In the genomic region with DNA sequence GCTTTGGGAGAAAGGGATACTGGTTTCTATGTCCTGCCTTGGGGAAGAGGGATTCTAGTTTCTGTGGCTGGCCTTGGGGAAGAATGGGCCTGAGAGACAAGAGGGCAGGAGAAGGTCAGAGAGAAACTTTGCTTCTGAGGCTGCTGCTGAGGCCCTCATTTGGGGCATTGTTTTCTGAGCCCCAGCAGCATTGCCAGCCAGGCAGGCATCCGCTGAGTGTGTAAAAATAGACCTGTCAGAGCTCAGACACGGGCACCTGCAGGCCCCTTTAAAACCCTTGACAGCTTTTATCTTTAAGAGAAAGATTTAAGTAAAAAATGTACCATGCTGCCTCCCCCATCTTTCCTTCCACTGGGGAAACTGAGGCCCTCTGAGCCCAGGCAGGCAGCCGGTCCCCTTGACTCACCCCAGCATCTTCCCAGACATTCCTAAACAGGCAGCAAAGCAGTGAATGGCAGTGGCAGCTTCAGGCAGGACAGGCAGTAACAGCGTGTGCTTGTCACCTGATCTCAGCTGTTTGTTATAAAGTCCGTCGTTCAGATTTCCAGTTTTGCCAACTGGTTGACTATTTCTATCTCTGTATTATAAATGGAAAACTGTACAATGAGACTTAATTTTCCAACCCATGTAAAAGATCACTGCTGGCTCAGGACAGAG, we compare ENCODE assay signal across 32 cellular contexts. TPM values are rescaled to one million over a fixed set of nuclear protein-coding genes. Genes with fewer than 3 reads are reported as not detected.
DNase-seq lines count a peak whose midpoint lies in the region; ATAC-seq, FAIRE-seq and TF ChIP-seq lines count a peak whose summit lies in the region.
"Had no signal": no experiment of that assay in that cellular context is flagged by ENCODE, and none has a peak within 500 bp of the region (broad histone marks: within the 10 kb centered on the region; RNA-seq: fewer than 3 reads in every experiment).

No MANE protein-coding gene starts in this region.

- H3K4me3 ChIP-seq in endodermal cell (ENCODE audit: low read length) (no peak overlapping the region), testis (no peak overlapping the region)
- H3K4me3 ChIP-seq: pancreas, sigmoid colon, SK-N-MC, tibial nerve had no signal

- H3K36me3 ChIP-seq in endodermal cell (ENCODE audit: control insufficient read depth, insufficient read depth, low read length): no peaks in the 10 kb centered on the region
- H3K36me3 ChIP-seq in testis (ENCODE audit: low read depth, missing control alignments): no peaks in the 10 kb centered on the region
- H3K36me3 ChIP-seq: pancreas, sigmoid colon, tibial nerve had no signal

- H3K4me1 Mint-ChIP-seq in endodermal cell (peaks cover 4% of the 10 kb centered on the region), immature natural killer cell (no peaks in the 10 kb centered on the region)
- H3K4me1 Mint-ChIP-seq: activated CD4-positive, alpha-beta T cell treated with anti-CD3 and anti-CD28 coated beads for 36 hours; naive B cell; stimulated activated naive CD8-positive, alpha-beta T cell treated with anti-CD3 and anti-CD28 coated beads, Interleukin-15, amount 100 ng/mL, for 72 hours had no signal

- intact Hi-C loops in testis (cut with DNase I; ENCODE audit: low total_unique reads): loop anchor here (5.0 to 10.0 kb wide), 2 partner anchors 58 to 230 kb away; no protein-coding TSS in a partner anchor

- TF ChIP-seq POLR2A in testis (IDR thresholded peaks at IDR 0.05): no peak

- H3K9me3 ChIP-seq in endodermal cell (ENCODE audit: control insufficient read depth, low read length) (no peaks in the 10 kb centered on the region), testis (no peaks in the 10 kb centered on the region)
- H3K9me3 ChIP-seq: pancreas, sigmoid colon, tibial nerve had no signal

- H3K27me3 Mint-ChIP-seq in endodermal cell (ENCODE audit: insufficient read depth) (no peaks in the 10 kb centered on the region), immature natural killer cell (ENCODE audit: low read depth in 3 of 3) (peaks cover 2 to 7% (median 6%) of the 10 kb centered on the region in 3 donors)
- H3K27me3 Mint-ChIP-seq: activated CD4-positive, alpha-beta T cell treated with anti-CD3 and anti-CD28 coated beads for 36 hours; stimulated activated naive CD8-positive, alpha-beta T cell treated with anti-CD3 and anti-CD28 coated beads, Interleukin-15, amount 100 ng/mL, for 72 hours had no signal

- no peak for ATAC-seq in activated naive CD4-positive, alpha-beta T cell treated with anti-CD3 and anti-CD28 coated beads, Interleukin-2, amount 50 U/mL, for 72 hours
- no peak for ATAC-seq in GM19324 (IDR thresholded peaks at IDR 0.05; ENCODE audit: low FRiP score, unreplicated experiment)
- ATAC-seq: activated CD4-positive, alpha-beta T cell treated with anti-CD3 and anti-CD28 coated beads for 36 hours; pancreas; stimulated activated naive CD8-positive, alpha-beta T cell treated with anti-CD3 and anti-CD28 coated beads, Interleukin-15, amount 100 ng/mL, for 72 hours had no signal

- FAIRE-seq in D721Med (lab: Jason Lieb, UNC): no peak
- FAIRE-seq: endometrium, pancreas had no signal

- H3K4me3 Mint-ChIP-seq in endodermal cell (no peak overlapping the region), immature natural killer cell (no peak overlapping the region)
- H3K4me3 Mint-ChIP-seq: activated CD4-positive, alpha-beta T cell treated with anti-CD3 and anti-CD28 coated beads for 36 hours; naive B cell; stimulated activated naive CD8-positive, alpha-beta T cell treated with anti-CD3 and anti-CD28 coated beads, Interleukin-15, amount 100 ng/mL, for 72 hours; T-helper 1 cell treated with Interleukin-12 subunit alpha and Interleukin-12 subunit beta and Interleukin-4 antibody, amounts not matched to agents 30 μg/mL and 1 μg/mL, for 36 hours had no signal

- H3K27me3 ChIP-seq in endodermal cell (ENCODE audit: control insufficient read depth, insufficient read depth, low read length, poor library complexity, severe bottlenecking): no peaks in the 10 kb centered on the region
- no peaks in the 10 kb centered on the region for H3K27me3 ChIP-seq in testis
- H3K27me3 ChIP-seq: pancreas, sigmoid colon, tibial nerve had no signal

- peak overlapping the region; percentile 36 for H3K27ac ChIP-seq in endodermal cell (ENCODE audit: low read depth, low read length)
- peak overlapping the region; percentile 66 to 70 for H3K27ac ChIP-seq in testis
- H3K27ac ChIP-seq: pancreas, SK-N-MC had no signal

- no peaks in the 10 kb centered on the region for H3K4me1 ChIP-seq in endodermal cell (ENCODE audit: control insufficient read depth, insufficient read depth, low read length)
- H3K4me1 ChIP-seq in testis: peaks cover 48% of the 10 kb centered on the region

- peak overlapping the region; percentile 22 to 45 for H3K27ac Mint-ChIP-seq in activated naive CD4-positive, alpha-beta T cell treated with anti-CD3 and anti-CD28 coated beads, Interleukin-2, amount 50 U/mL, for 72 hours
- H3K27ac Mint-ChIP-seq in endodermal cell (no peak overlapping the region), immature natural killer cell (no peak overlapping the region)
- H3K27ac Mint-ChIP-seq: activated CD4-positive, alpha-beta T cell treated with anti-CD3 and anti-CD28 coated beads for 36 hours; T-helper 1 cell treated with Interleukin-12 subunit alpha and Interleukin-12 subunit beta and Interleukin-4 antibody, amounts not matched to agents 30 μg/mL and 1 μg/mL, for 36 hours had no signal

- H3K9me3 Mint-ChIP-seq in activated naive CD4-positive, alpha-beta T cell treated with anti-CD3 and anti-CD28 coated beads, Interleukin-2, amount 50 U/mL, for 72 hours: no peaks in the 10 kb centered on the region
- no peaks in the 10 kb centered on the region for H3K9me3 Mint-ChIP-seq in endodermal cell
- no peaks in the 10 kb centered on the region for H3K9me3 Mint-ChIP-seq in immature natural killer cell
- H3K9me3 Mint-ChIP-seq: T-helper 1 cell treated with Interleukin-12 subunit alpha and Interleukin-12 subunit beta and Interleukin-4 antibody, amounts not matched to agents 30 μg/mL and 1 μg/mL, for 36 hours had no signal

- no peak for TF ChIP-seq CTCF in endodermal cell (conservative IDR thresholded peaks at IDR 0.05)
- no peak for TF ChIP-seq CTCF in testis (IDR thresholded peaks at IDR 0.05)
- TF ChIP-seq CTCF in D721Med (IDR thresholded peaks at IDR 0.05; ENCODE audit: insufficient read depth, missing control alignments): no peak

- H3K9ac ChIP-seq in endodermal cell (ENCODE audit: extremely low read depth, low read length, poor library complexity, severe bottlenecking): no peak overlapping the region

- H3K36me3 Mint-ChIP-seq in activated naive CD4-positive, alpha-beta T cell treated with anti-CD3 and anti-CD28 coated beads, Interleukin-2, amount 50 U/mL, for 72 hours: no peaks in the 10 kb centered on the region
- H3K36me3 Mint-ChIP-seq in endodermal cell (ENCODE audit: low read depth): no peaks in the 10 kb centered on the region
- no peaks in the 10 kb centered on the region for H3K36me3 Mint-ChIP-seq in immature natural killer cell
- H3K36me3 Mint-ChIP-seq: naive B cell had no signal

- 64 to 90% methylated on average over 4 to 6 of the region's 6 CpGs for WGBS in endodermal cell (ENCODE audit: insufficient coverage in 1 of 2, insufficient read length in 1 of 2), 2 experiments
- 37 to 63% methylated on average over 6 of the region's 6 CpGs for WGBS in testis, 2 donors

- DNase-seq in activated naive CD4-positive, alpha-beta T cell treated with anti-CD3 and anti-CD28 coated beads, Interleukin-2, amount 50 U/mL, for 72 hours (ENCODE audit: low spot score in 2 of 2): no peak
- DNase-seq in activated naive CD4-positive, alpha-beta T cell (lab: John Stamatoyannopoulos, UW): no peak
- DNase-seq in endodermal cell (no peak), medulla oblongata (ENCODE audit: extremely low spot score) (peak; percentile 6), testis (peak; percentile 49), immature natural killer cell (no peak), D721Med (ENCODE audit: insufficient read length, low spot score) (no peak)
- DNase-seq: 8988T; activated CD4-positive, alpha-beta T cell treated with anti-CD3 and anti-CD28 coated beads for 36 hours; activated CD8-positive, alpha-beta memory T cell treated with anti-CD3 and anti-CD28 coated beads for 24 hours; activated naive CD4-positive, alpha-beta T cell treated with Interleukin-2 at 50 U/mL for 16 hours; activated T-cell treated with anti-CD3 and anti-CD28 coated beads, Interleukin-2, amount 50 U/mL, for 1 hour; DMS53; GF-D8; KG1; kidney glomerular epithelial cell; mesendoderm; naive B cell; NCI-H146; NCI-H510A treated with DMSO at 0.1 percent for 48 hours; NK-92 treated with Interleukin-12 subunit alpha and Interleukin-12 subunit beta, amount 100 ng/mL, for 24 hours; pancreas; sigmoid colon; stimulated activated naive CD8-positive, alpha-beta T cell treated with anti-CD3 and anti-CD28 coated beads, Interleukin-15, amount 100 ng/mL, for 72 hours had no signal

RNA-seq across cellular contexts. Expression of a gene that starts 27.6 kb away (rescaled TPM):
- not detected for total RNA-seq in activated naive CD4-positive, alpha-beta T cell treated with anti-CD3 and anti-CD28 coated beads, Interleukin-2, amount 50 U/mL, for 72 hours
- total RNA-seq in endodermal cell (1 to 10 TPM in 1 of 2 donors, under 1 TPM in 1; 0.75 to 1.0 TPM), testis (1 to 10 TPM; 6.5 to 7.4 TPM)
- polyA plus RNA-seq in endodermal cell (2013, experiment 1 of 2): 1.1 TPM
- polyA plus RNA-seq in endodermal cell (2013, experiment 2 of 2): 0.58 TPM
- polyA plus RNA-seq in testis (ENCODE audit: insufficient read depth, low read depth, low replicate concordance) (5.5 TPM), immature natural killer cell (not detected)

RNA-seq across cellular contexts. Expression of a gene that starts 51.8 kb away (rescaled TPM):
- not detected for total RNA-seq in activated naive CD4-positive, alpha-beta T cell treated with anti-CD3 and anti-CD28 coated beads, Interleukin-2, amount 50 U/mL, for 72 hours
- total RNA-seq in endodermal cell: not detected
- polyA plus RNA-seq in endodermal cell (2013, experiment 1 of 2): not detected
- not detected for polyA plus RNA-seq in endodermal cell (2013, experiment 2 of 2)
- total RNA-seq in testis: not detected
- not detected for polyA plus RNA-seq in testis (ENCODE audit: insufficient read depth, low read depth, low replicate concordance)
- not detected for polyA plus RNA-seq in immature natural killer cell
- total RNA-seq: activated CD4-positive, alpha-beta T cell treated with anti-CD3 and anti-CD28 coated beads for 36 hours; glomerular endothelial cell; HT-29; pancreas; RPMI7951; sigmoid colon; tibial nerve had no signal
- polyA plus RNA-seq: pancreas, sigmoid colon had no signal

Comparison
In these comparisons a context has a peak if more than half of its experiments do, and no peak if none do; other contexts are left out.
1. DNase-seq: peak in medulla oblongata (single experiment) and testis (single experiment); none in activated naive CD4-positive, alpha-beta T cell treated with anti-CD3 and anti-CD28 coated beads, Interleukin-2, amount 50 U/mL, for 72 hours (0 of 2), activated naive CD4-positive, alpha-beta T cell (0 of 4), endodermal cell (single experiment), immature natural killer cell (0 of 3) and D721Med (single experiment).
2. H3K27ac Mint-ChIP-seq: peak in activated naive CD4-positive, alpha-beta T cell treated with anti-CD3 and anti-CD28 coated beads, Interleukin-2, amount 50 U/mL, for 72 hours (2 of 2); none in endodermal cell (single experiment) and immature natural killer cell (0 of 6).